Comparison of ENCODE assay signal across 25 cellular contexts in the genomic region with DNA sequence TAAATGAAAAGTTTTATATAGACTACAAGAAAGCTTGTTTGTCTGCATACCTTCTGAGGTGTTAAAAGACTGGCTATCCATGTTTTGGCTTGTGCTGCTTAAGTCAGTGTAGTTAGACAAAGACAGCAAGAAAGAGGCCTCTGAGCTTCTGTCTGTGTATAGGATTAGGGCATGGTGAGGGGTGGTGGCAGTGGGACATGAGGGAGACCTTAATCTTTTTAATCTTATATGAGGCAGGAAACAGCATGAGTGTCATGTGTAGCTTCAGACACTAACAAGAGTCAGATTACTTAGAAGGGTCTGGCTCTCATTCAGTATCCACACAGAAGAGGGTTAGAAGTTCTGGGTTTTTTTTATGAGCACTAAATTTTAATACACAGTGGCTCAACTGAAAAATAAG.
"Had no signal": no experiment of that assay in that cellular context is flagged by ENCODE, and none has a peak within 500 bp of the region (broad histone marks: within the 10 kb centered on the region; RNA-seq: fewer than 3 reads in every experiment).

No MANE protein-coding gene starts in this region.

- FAIRE-seq: endothelial cell of umbilical vein, kidney had no signal

- H3K9me3 Mint-ChIP-seq: endodermal cell, nephron had no signal

- H3K4me1 Mint-ChIP-seq: memory B cell; naive B cell; nephron; stimulated activated naive B cell treated with anti-CD40 and anti-IgM and Interleukin-4, amounts not matched to agents 10 μg/mL and 1 μg/mL and 100 μg/mL, for 72 hours; stimulated activated naive CD8-positive, alpha-beta T cell treated with anti-CD3 and anti-CD28 coated beads, Interleukin-15, amount 100 ng/mL, for 72 hours had no signal

- H3K36me3 Mint-ChIP-seq: memory B cell; naive B cell; stimulated activated naive B cell treated with anti-CD40 and anti-IgM and Interleukin-4, amounts not matched to agents 10 μg/mL and 1 μg/mL and 100 μg/mL, for 72 hours had no signal

- H3K4me3 ChIP-seq: hepatocyte, left ventricle myocardium inferior, lower lobe of right lung, prostate gland, right lobe of liver, spleen, testis, tibial nerve, upper lobe of right lung, vagina had no signal

- H3K27me3 Mint-ChIP-seq: memory B cell; naive B cell; stimulated activated naive B cell treated with anti-CD40 and anti-IgM and Interleukin-4, amounts not matched to agents 10 μg/mL and 1 μg/mL and 100 μg/mL, for 72 hours; stimulated activated naive CD8-positive, alpha-beta T cell treated with anti-CD3 and anti-CD28 coated beads, Interleukin-15, amount 100 ng/mL, for 72 hours had no signal

- H3K4me3 Mint-ChIP-seq: endodermal cell; memory B cell; naive B cell; nephron; stimulated activated naive B cell treated with anti-CD40 and anti-IgM and Interleukin-4, amounts not matched to agents 10 μg/mL and 1 μg/mL and 100 μg/mL, for 72 hours; stimulated activated naive CD8-positive, alpha-beta T cell treated with anti-CD3 and anti-CD28 coated beads, Interleukin-15, amount 100 ng/mL, for 72 hours had no signal

- DNase-seq: effector CD4-positive, alpha-beta T cell; endodermal cell; erythroblast; foreskin keratinocyte; head of caudate nucleus; kidney; left cardiac atrium; left ventricle myocardium inferior; lower lobe of right lung; naive B cell; right lobe of liver; spleen; stimulated activated CD4-positive, alpha-beta T cell treated with anti-CD3 and anti-CD28 coated beads, Interleukin-2, amount 100 ng/mL, for 24 hours; stimulated activated CD4-positive, alpha-beta T cell treated with anti-CD3 and anti-CD28 coated beads, Interleukin-4, amount 100 ng/mL, for 4 hours; stimulated activated naive B cell treated with anti-CD40 and anti-IgM and Interleukin-4, amounts not matched to agents 10 μg/mL and 1 μg/mL and 100 μg/mL, for 72 hours; stimulated activated naive CD8-positive, alpha-beta T cell treated with anti-CD3 and anti-CD28 coated beads, Interleukin-15, amount 100 ng/mL, for 72 hours; testis; upper lobe of right lung had no signal

- H3K27ac Mint-ChIP-seq: endodermal cell; memory B cell; nephron; stimulated activated naive B cell treated with anti-CD40 and anti-IgM and Interleukin-4, amounts not matched to agents 10 μg/mL and 1 μg/mL and 100 μg/mL, for 72 hours had no signal
